In the genomic region with DNA sequence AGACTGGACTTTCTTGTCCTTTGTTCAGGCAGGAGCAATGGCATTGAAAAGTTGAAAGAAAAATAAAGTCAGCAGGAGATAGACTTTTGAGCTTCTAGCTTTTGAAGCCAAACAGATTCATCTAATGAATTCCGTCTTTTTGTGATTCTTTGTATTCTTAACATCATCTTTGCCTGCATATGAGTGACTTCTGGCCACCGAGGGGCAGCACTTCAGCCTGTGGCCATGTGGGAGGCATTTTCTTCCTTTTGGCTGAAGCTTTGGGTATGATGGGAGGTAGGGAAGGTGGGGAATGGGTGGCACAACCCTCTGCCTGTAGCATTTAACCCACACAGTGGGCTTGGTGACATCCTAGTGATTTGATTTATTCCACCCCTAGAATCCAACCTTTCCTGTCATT, we compare ENCODE assay signal across 15 cellular contexts.
DNase-seq lines count a peak whose midpoint lies in the region; ATAC-seq and TF ChIP-seq lines count a peak whose summit lies in the region.
"Had no signal": no experiment of that assay in that cellular context is flagged by ENCODE, and none has a peak within 500 bp of the region (broad histone marks: within the 10 kb centered on the region; RNA-seq: fewer than 3 reads in every experiment).

No MANE protein-coding gene starts in this region.

- H3K4me3 Mint-ChIP-seq in Caco-2 (ENCODE audit: unreplicated experiment), result no peak overlapping the region
- H3K4me3 Mint-ChIP-seq: mesothelial cell of epicardium had no signal

- TF ChIP-seq CTCF in liver (IDR thresholded peaks at IDR 0.05; ENCODE audit: low read depth, low read length, missing input control) (no peak), right lobe of liver (IDR thresholded peaks at IDR 0.05) (peak in 2 of 4 donors; percentile 7 to 20), hepatocyte (IDR thresholded peaks at IDR 0.05; ENCODE audit: poor library complexity) (peak; percentile 21), tibial artery (IDR thresholded peaks at IDR 0.05) (no peak), Caco-2 (IDR thresholded peaks at IDR 0.05; ENCODE audit: insufficient read depth in 1 of 2, low read depth in 1 of 2, low read length in 1 of 2, severe bottlenecking in 1 of 2, unreplicated experiment in 1 of 2) (no peak)

- H3K27ac Mint-ChIP-seq in Caco-2 (ENCODE audit: unreplicated experiment), result no peak overlapping the region
- H3K27ac Mint-ChIP-seq: mesothelial cell of epicardium had no signal

- H3K27me3 ChIP-seq in liver (ENCODE audit: control insufficient read depth in 4 of 4, insufficient read depth in 4 of 4, low read length in 3 of 4) (no peaks in the 10 kb centered on the region), right lobe of liver (no peaks in the 10 kb centered on the region), hepatocyte (no peaks in the 10 kb centered on the region), tibial artery (no peaks in the 10 kb centered on the region), Caco-2 (replicated peaks; ENCODE audit: control insufficient read depth, insufficient read depth, low read length) (no peaks in the 10 kb centered on the region)

- H3K9me3 ChIP-seq in liver (ENCODE audit: control insufficient read depth in 4 of 4, low read length in 3 of 4) (no peaks in the 10 kb centered on the region), right lobe of liver (no peaks in the 10 kb centered on the region), hepatocyte (ENCODE audit: low read depth) (no peaks in the 10 kb centered on the region), tibial artery (no peaks in the 10 kb centered on the region), Caco-2 (no peaks in the 10 kb centered on the region)
- H3K9me3 ChIP-seq: prostate gland had no signal

- peaks cover 19% of the 10 kb centered on the region for H3K79me2 ChIP-seq in hepatocyte

- no peaks in the 10 kb centered on the region for H3K9me2 ChIP-seq in hepatocyte (replicated peaks; ENCODE audit: insufficient read depth)

- 94% methylated on average over 2 of the region's 2 CpGs for WGBS in liver
- WGBS in right lobe of liver (ENCODE audit: insufficient coverage, low coverage, low lambda C conversion rate, missing lambda C conversion rate), result 100% methylated on average over 2 of the region's 2 CpGs
- 70% methylated on average over 2 of the region's 2 CpGs for WGBS in hepatocyte (ENCODE audit: low lambda C conversion rate, missing lambda C conversion rate)

- peak; percentile 7 to 60 for TF ChIP-seq RAD21 in liver (IDR thresholded peaks at IDR 0.05)

- intact Hi-C loops in right lobe of liver (cut with DNase I) (no loop called here), tibial artery (cut with DNase I; ENCODE audit: low total_unique reads) (no loop called here), Caco-2 (cut with micrococcal nuclease; ENCODE audit: unreplicated experiment) (no loop called here)

- no TSS peak for BruUV-seq in Caco-2 (replicated peaks; lab: Mats Ljungman, UMichigan)

- ATAC-seq in right lobe of liver, result no peak

- no peaks in the 10 kb centered on the region for H3K9me3 Mint-ChIP-seq in Caco-2 (ENCODE audit: unreplicated experiment)

- H3K36me3 Mint-ChIP-seq in Caco-2 (ENCODE audit: insufficient read depth, unreplicated experiment), result no peaks in the 10 kb centered on the region
- H3K36me3 Mint-ChIP-seq: mesothelial cell of epicardium had no signal

- H3K4me1 Mint-ChIP-seq in Caco-2 (ENCODE audit: low read depth, unreplicated experiment), result no peaks in the 10 kb centered on the region

- DNase-seq in right lobe of liver, result no peak
- peak; percentile 14 for DNase-seq in UCSD-AML1 (lab: John Stamatoyannopoulos, UW; ENCODE audit: unreplicated experiment)
- DNase-seq in hepatocyte (ENCODE audit: low spot score), result no peak
- DNase-seq in tibial artery, result no peak
- no peak for DNase-seq in NCI-H2107 treated with DMSO at 0.1 percent for 48 hours (lab: John Stamatoyannopoulos, UW; ENCODE audit: unreplicated experiment)
- DNase-seq in Caco-2, result no peak
- no peak for DNase-seq in NCI-H524 treated with DMSO at 0.1 percent for 48 hours (lab: John Stamatoyannopoulos, UW)
- DNase-seq: activated CD4-positive, CD25-positive, alpha-beta regulatory T cell; hypothalamus; SHP77; stimulated activated CD4-positive, alpha-beta T cell treated with anti-CD3 and anti-CD28 coated beads, Interleukin-2, amount 100 ng/mL, for 24 hours; stimulated activated naive CD4-positive, alpha-beta T cell had no signal

- POLR2A ChIA-PET in Caco-2 (lab: Charles Lee), result no interaction called here

- no peak overlapping the region for H3K9ac ChIP-seq in liver (ENCODE audit: low read depth in 1 of 2, low read length in 2 of 2)

- H2AFZ ChIP-seq in hepatocyte, result no peak overlapping the region

- no peak for TF ChIP-seq POLR2A in right lobe of liver (IDR thresholded peaks at IDR 0.05)

- H3K36me3 ChIP-seq in liver (ENCODE audit: control insufficient read depth in 4 of 4, insufficient read depth in 3 of 4, low read depth in 1 of 4, low read length in 3 of 4) (no peaks in the 10 kb centered on the region), right lobe of liver (no peaks in the 10 kb centered on the region), hepatocyte (replicated peaks; ENCODE audit: insufficient read depth, low read depth) (no peaks in the 10 kb centered on the region), tibial artery (no peaks in the 10 kb centered on the region), Caco-2 (ENCODE audit: control insufficient read depth, insufficient read depth, low read length) (no peaks in the 10 kb centered on the region)
- H3K36me3 ChIP-seq: prostate gland had no signal

- H3K4me1 ChIP-seq in liver (ENCODE audit: control insufficient read depth in 4 of 4, insufficient read depth in 4 of 4, low read length in 3 of 4) (peaks cover 0 to 3% (median 0%) of the 10 kb centered on the region in 4 donors), right lobe of liver (no peaks in the 10 kb centered on the region), hepatocyte (ENCODE audit: insufficient read depth) (no peaks in the 10 kb centered on the region), tibial artery (peaks cover 0 to 11% (median 4%) of the 10 kb centered on the region in 4 donors), Caco-2 (no peaks in the 10 kb centered on the region)
- H3K4me1 ChIP-seq: prostate gland had no signal

- H3K4me3 ChIP-seq in liver (ENCODE audit: low read depth in 1 of 3, low read length in 3 of 3) (no peak overlapping the region), right lobe of liver (no peak overlapping the region), hepatocyte (no peak overlapping the region), tibial artery (no peak overlapping the region), Caco-2 (ENCODE audit: low read depth, low read length) (no peak overlapping the region)
- H3K4me3 ChIP-seq: prostate gland had no signal

- CTCF ChIA-PET in Caco-2 (lab: Charles Lee), result interaction anchor here (1.0 to 1.4 kb wide), 2 partner anchors 223 to 311 kb away, joined by 3 to 5 read pairs; no protein-coding TSS in a partner anchor

- H3K4me2 ChIP-seq in hepatocyte, result no peak overlapping the region

- no peaks in the 10 kb centered on the region for H3K27me3 Mint-ChIP-seq in Caco-2 (ENCODE audit: insufficient read depth, unreplicated experiment)

- H3K27ac ChIP-seq in liver (ENCODE audit: low read depth in 1 of 2, low read length in 2 of 2), result no peak overlapping the region
- no peak overlapping the region for H3K27ac ChIP-seq in right lobe of liver
- no peak overlapping the region for H3K27ac ChIP-seq in hepatocyte
- H3K27ac ChIP-seq in tibial artery, result no peak overlapping the region
- H3K27ac ChIP-seq: prostate gland had no signal

- no peaks in the 10 kb centered on the region for H4K20me1 ChIP-seq in hepatocyte (ENCODE audit: insufficient read depth, poor library complexity, severe bottlenecking)

TF ChIP-seq in liver, 16 proteins besides CTCF, POLR2A, EP300 and RAD21 (continues in another document):
- TF ChIP-seq MAX (IDR thresholded peaks at IDR 0.05) (no peak), HNF4A (conservative IDR thresholded peaks at IDR 0.05) (no peak), SP1 (IDR thresholded peaks at IDR 0.05) (no peak), FOXA1 (IDR thresholded peaks at IDR 0.05) (no peak), EGR1 (IDR thresholded peaks at IDR 0.05; ENCODE audit: low read depth in 2 of 2) (no peak), TAF1 (conservative IDR thresholded peaks at IDR 0.05) (no peak), JUND (IDR thresholded peaks at IDR 0.05) (no peak), REST (IDR thresholded peaks at IDR 0.05) (no peak)
